In the genomic region with DNA sequence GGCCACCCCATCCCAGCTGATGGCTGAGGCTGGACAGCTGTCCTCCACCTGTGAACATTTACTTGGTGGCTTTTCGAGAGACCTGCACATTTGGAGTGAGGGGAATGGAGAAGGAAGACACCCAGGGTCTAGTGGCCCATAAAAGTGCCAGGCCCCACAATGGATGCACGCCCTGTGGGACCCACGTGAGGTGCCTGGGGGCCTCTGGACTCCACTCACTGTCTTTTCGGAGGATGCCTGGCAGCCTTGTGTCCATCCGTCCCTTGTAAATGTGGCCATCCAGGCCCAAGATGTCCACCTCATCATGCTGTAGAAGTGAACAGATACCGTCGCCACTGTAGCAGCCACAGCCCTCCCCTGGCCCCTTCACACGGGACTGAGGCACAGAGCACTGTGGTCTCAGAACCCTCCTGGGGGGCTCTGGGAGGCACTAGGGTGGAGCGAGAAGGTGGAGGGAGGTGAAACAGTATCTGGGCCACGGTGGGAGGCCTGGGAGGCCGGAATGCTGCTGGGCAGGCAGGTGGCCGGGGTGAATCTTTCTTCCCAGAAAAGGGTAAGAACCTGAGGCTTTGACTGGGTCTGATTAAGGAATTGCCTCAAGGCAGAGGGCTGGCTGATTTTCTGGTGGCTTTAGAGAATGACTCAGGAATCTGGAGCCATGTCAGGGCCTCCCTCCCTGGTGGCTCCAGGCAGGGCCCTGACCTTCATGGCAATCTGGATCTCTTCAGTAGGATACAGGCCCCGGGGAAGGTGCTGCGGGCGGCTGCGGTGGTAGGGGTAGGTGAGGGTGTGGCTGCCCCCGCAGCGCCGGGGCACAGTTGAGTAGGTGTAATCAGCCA, we compare ENCODE assay signal across 13 cellular contexts. TPM values are rescaled to one million over a fixed set of nuclear protein-coding genes. Genes with fewer than 3 reads are reported as not detected.
DNase-seq lines count a peak whose midpoint lies in the region; ATAC-seq, FAIRE-seq and TF ChIP-seq lines count a peak whose summit lies in the region.
"Had no signal": no experiment of that assay in that cellular context is flagged by ENCODE, and none has a peak within 500 bp of the region (broad histone marks: within the 10 kb centered on the region; RNA-seq: fewer than 3 reads in every experiment).

No MANE protein-coding gene starts in this region.

- no peak for TF ChIP-seq POLR2A in spleen (IDR thresholded peaks at IDR 0.05)

- H3K4me3 ChIP-seq in astrocyte (ENCODE audit: insufficient read depth, low read depth, low read length) (no peak overlapping the region), spleen (no peak overlapping the region)

- no peak overlapping the region for H3K4me2 ChIP-seq in astrocyte (ENCODE audit: low read length)

- H3K36me3 ChIP-seq in astrocyte (ENCODE audit: insufficient read depth, low read length) (no peaks in the 10 kb centered on the region), spleen (no peaks in the 10 kb centered on the region)

- H3K4me1 ChIP-seq in astrocyte (ENCODE audit: insufficient read depth, low read length) (peaks cover 2% of the 10 kb centered on the region), spleen (peaks cover 17 to 60% (median 44%) of the 10 kb centered on the region in 6 donors)

- H2AFZ ChIP-seq in astrocyte (ENCODE audit: low read depth, low read length), result no peak overlapping the region

- H3K4me3 Mint-ChIP-seq in T-helper 2 cell treated with Interferon-gamma antibody and Interleukin-4, amounts not matched to agents 5 μg/mL and 100 μg/mL, for 36 hours, result no peak overlapping the region
- H3K4me3 Mint-ChIP-seq in astrocyte (ENCODE audit: unreplicated experiment) (peak overlapping the region; percentile 27), neural crest cell (peak overlapping the region; percentile 57)
- H3K4me3 Mint-ChIP-seq: dendritic cell treated with granulocyte-macrophage colony-stimulating factor and Interleukin-4, amounts not matched to agents 40 ng/mL and 50 ng/mL, for 4 days had no signal

- H3K4me1 Mint-ChIP-seq in T-helper 2 cell treated with Interferon-gamma antibody and Interleukin-4, amounts not matched to agents 5 μg/mL and 100 μg/mL, for 36 hours (ENCODE audit: low read depth), result peaks cover 9% of the 10 kb centered on the region
- H3K4me1 Mint-ChIP-seq in astrocyte (ENCODE audit: low read depth, unreplicated experiment) (peaks cover 5% of the 10 kb centered on the region), neural crest cell (peaks cover 7% of the 10 kb centered on the region)

- H3K27ac ChIP-seq in astrocyte (ENCODE audit: low read depth, low read length) (no peak overlapping the region), spleen (peak overlapping the region in 1 of 8 donors; percentile 31)

- no peaks in the 10 kb centered on the region for H3K27me3 Mint-ChIP-seq in T-helper 2 cell treated with Interferon-gamma antibody and Interleukin-4, amounts not matched to agents 5 μg/mL and 100 μg/mL, for 36 hours (ENCODE audit: low read depth)
- H3K27me3 Mint-ChIP-seq in astrocyte (ENCODE audit: low read depth, unreplicated experiment), result no peaks in the 10 kb centered on the region
- H3K27me3 Mint-ChIP-seq in neural crest cell (ENCODE audit: low read depth), result no peaks in the 10 kb centered on the region

- intact Hi-C loops in spleen (cut with DNase I; ENCODE audit: low total_unique reads), result no loop called here

- DNase-seq in T-helper 2 cell treated with Interferon-gamma antibody and Interleukin-4, amounts not matched to agents 5 μg/mL and 100 μg/mL, for 36 hours (ENCODE audit: low spot score), result no peak
- no peak for DNase-seq in T-helper 2 cell
- peak; percentile 16 for DNase-seq in HuH-7.5 (ENCODE audit: low spot score)
- no peak for DNase-seq in astrocyte (ENCODE audit: low read depth)
- DNase-seq in neural crest cell (ENCODE audit: low read depth, low spot score), result no peak
- DNase-seq in spleen, result no peak
- no peak for DNase-seq in NOMO-1 (lab: John Stamatoyannopoulos, UW; ENCODE audit: unreplicated experiment in 2 of 2)
- DNase-seq: activated CD8-positive, alpha-beta memory T cell treated with anti-CD3 and anti-CD28 coated beads for 24 hours; NCI-H1092 treated with DMSO at 0.1 percent for 48 hours; nucleus accumbens had no signal

- no peak for FAIRE-seq in astrocyte (lab: Jason Lieb, UNC)
- FAIRE-seq: A204.1 had no signal

- H3K9ac ChIP-seq in astrocyte (ENCODE audit: low read length), result no peak overlapping the region

- H3K9me3 Mint-ChIP-seq in T-helper 2 cell treated with Interferon-gamma antibody and Interleukin-4, amounts not matched to agents 5 μg/mL and 100 μg/mL, for 36 hours, result no peaks in the 10 kb centered on the region
- H3K9me3 Mint-ChIP-seq in astrocyte (ENCODE audit: unreplicated experiment), result no peaks in the 10 kb centered on the region
- H3K9me3 Mint-ChIP-seq in neural crest cell, result no peaks in the 10 kb centered on the region
- H3K9me3 Mint-ChIP-seq: dendritic cell treated with granulocyte-macrophage colony-stimulating factor and Interleukin-4, amounts not matched to agents 40 ng/mL and 50 ng/mL, for 4 days had no signal

- no peaks in the 10 kb centered on the region for H3K79me2 ChIP-seq in astrocyte (ENCODE audit: insufficient read depth, low read length)

- no peaks in the 10 kb centered on the region for H3K9me3 ChIP-seq in astrocyte (ENCODE audit: insufficient read depth, low read depth, low read length)
- H3K9me3 ChIP-seq in spleen, result no peaks in the 10 kb centered on the region

- H3K36me3 Mint-ChIP-seq in T-helper 2 cell treated with Interferon-gamma antibody and Interleukin-4, amounts not matched to agents 5 μg/mL and 100 μg/mL, for 36 hours (ENCODE audit: low read depth), result peaks cover 2% of the 10 kb centered on the region
- peaks cover 3% of the 10 kb centered on the region for H3K36me3 Mint-ChIP-seq in astrocyte (ENCODE audit: low read depth, unreplicated experiment)
- no peaks in the 10 kb centered on the region for H3K36me3 Mint-ChIP-seq in neural crest cell (ENCODE audit: low read depth)

- no peaks in the 10 kb centered on the region for H4K20me1 ChIP-seq in astrocyte (ENCODE audit: insufficient read depth, low read length)

- TF ChIP-seq CTCF in astrocyte (IDR thresholded peaks at IDR 0.05; ENCODE audit: insufficient read depth, low read depth, low read length), result no peak
- no peak for TF ChIP-seq CTCF in neural crest cell (conservative IDR thresholded peaks at IDR 0.05)
- TF ChIP-seq CTCF in spleen (IDR thresholded peaks at IDR 0.05 in 8 of 11, conservative IDR thresholded peaks at IDR 0.05 in 3 of 11), result no peak

- H3K27ac Mint-ChIP-seq in T-helper 2 cell treated with Interferon-gamma antibody and Interleukin-4, amounts not matched to agents 5 μg/mL and 100 μg/mL, for 36 hours, result peak overlapping the region; percentile 70
- peak overlapping the region; percentile 53 for H3K27ac Mint-ChIP-seq in astrocyte (ENCODE audit: unreplicated experiment)
- H3K27ac Mint-ChIP-seq in neural crest cell (ENCODE audit: unreplicated experiment), result peak overlapping the region; percentile 62
- H3K27ac Mint-ChIP-seq: dendritic cell treated with granulocyte-macrophage colony-stimulating factor and Interleukin-4, amounts not matched to agents 40 ng/mL and 50 ng/mL, for 4 days had no signal

- H3K27me3 ChIP-seq in astrocyte (ENCODE audit: insufficient read depth, low read length) (no peaks in the 10 kb centered on the region), spleen (replicated peaks in 1 of 7) (no peaks in the 10 kb centered on the region)

- no peak for ATAC-seq in GM21786 (IDR thresholded peaks at IDR 0.05; ENCODE audit: unreplicated experiment)

- WGBS in spleen, 5 donors, result 92 to 94% (median 93%) methylated on average over 15 to 19 of the region's 19 CpGs

RNA-seq across cellular contexts. Expression of a gene that starts 11.5 kb away (rescaled TPM):
- total RNA-seq in astrocyte (32.8 and 34.6 TPM in 2 replicates), neural crest cell (18.8 and 21.5 TPM in 2 replicates), spleen (10 to 100 TPM; 28.9 to 91.3 (median 63.8) TPM)
- 10 to 100 TPM; 42.5 to 54.7 (median 43.8) TPM for polyA plus RNA-seq in spleen

RNA-seq across cellular contexts. Expression of a gene that starts 31.4 kb away (rescaled TPM):
- total RNA-seq in astrocyte, result 2.5 and 3.8 TPM in 2 replicates
- 10.6 and 12.3 TPM in 2 replicates for total RNA-seq in neural crest cell
- 1 to 10 TPM; 1.3 to 3.1 (median 2.7) TPM for total RNA-seq in spleen
- polyA plus RNA-seq in spleen, result 1 to 10 TPM; 2.4 to 2.7 (median 2.5) TPM

RNA-seq across cellular contexts. Expression of a gene that starts 36.4 kb away (rescaled TPM):
- total RNA-seq in astrocyte (1.4 and 1.8 TPM in 2 replicates), neural crest cell (50.4 and 54.0 TPM in 2 replicates), spleen (10 to 100 TPM in 3 of 7 donors, 1 to 10 TPM in 4; 6.8 to 13.0 (median 8.6) TPM)
- polyA plus RNA-seq in spleen, result 1 to 10 TPM in 2 of 3 donors, under 1 TPM in 1; 0.89 to 2.0 (median 1.1) TPM
